In the genomic region with DNA sequence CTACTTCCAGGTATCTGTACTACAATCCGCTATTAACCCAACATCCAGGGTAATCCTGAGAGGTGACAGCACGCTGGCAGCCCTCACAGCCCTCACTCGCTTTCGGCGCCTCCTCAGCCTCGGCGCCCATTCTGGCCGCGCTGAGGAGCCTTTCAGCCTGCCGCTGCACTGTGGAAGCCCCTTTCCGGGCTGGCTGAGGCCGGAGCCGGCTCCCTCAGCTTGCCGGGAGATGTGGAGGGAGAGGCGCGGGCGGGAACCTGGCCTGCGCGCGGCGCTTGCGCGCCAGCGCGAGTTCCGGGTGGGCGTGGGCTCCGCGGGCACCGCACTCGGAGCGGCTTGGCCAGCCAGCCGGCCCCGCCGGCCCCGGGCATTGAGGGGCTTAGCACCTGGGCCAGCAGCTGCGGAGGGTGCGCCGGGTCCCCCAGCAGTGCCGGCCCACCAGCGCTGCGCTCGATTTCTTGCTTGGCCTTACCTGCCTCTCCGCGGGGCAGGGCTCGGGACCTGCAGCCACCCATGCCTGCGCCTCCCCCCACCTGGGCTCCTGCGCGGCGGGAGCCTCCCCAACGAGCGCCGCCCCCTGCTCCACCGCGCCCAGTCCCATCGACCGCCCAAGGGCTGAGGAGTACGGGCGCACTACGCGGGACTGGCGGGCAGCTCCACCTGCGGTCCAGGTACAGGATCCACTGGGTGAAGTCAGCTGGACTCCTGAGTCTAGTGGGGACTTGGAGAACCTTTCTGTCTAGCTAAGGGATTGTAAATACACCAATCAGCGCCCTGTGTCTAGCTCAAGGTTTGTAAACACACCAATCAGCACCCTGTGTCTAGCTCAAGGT, we compare ENCODE assay signal across 8 cellular contexts.
DNase-seq lines count a peak whose midpoint lies in the region; ATAC-seq, FAIRE-seq and TF ChIP-seq lines count a peak whose summit lies in the region.

No MANE protein-coding gene starts in this region.

- H3K4me3 ChIP-seq in astrocyte (ENCODE audit: insufficient read depth, low read depth, low read length) = peak overlapping the region; percentile 47
- peak overlapping the region; percentile 66 for H3K4me3 ChIP-seq in thoracic aorta

- peaks cover 4% of the 10 kb centered on the region for H3K4me1 Mint-ChIP-seq in CD14-positive monocyte
- H3K4me1 Mint-ChIP-seq in astrocyte (ENCODE audit: low read depth, unreplicated experiment) = no peaks in the 10 kb centered on the region

- H3K9ac ChIP-seq in astrocyte (ENCODE audit: low read length) = peak overlapping the region; percentile 57

- H2AFZ ChIP-seq in astrocyte (ENCODE audit: low read depth, low read length) = peak overlapping the region; percentile 87

- H3K4me3 Mint-ChIP-seq in CD14-positive monocyte (peak overlapping the region; percentile 64 to 78), astrocyte (ENCODE audit: unreplicated experiment) (no peak overlapping the region)

- H3K9me3 Mint-ChIP-seq in CD14-positive monocyte = peaks cover 0 to 10% (median 4%) of the 10 kb centered on the region in 7 donors
- H3K9me3 Mint-ChIP-seq in astrocyte (ENCODE audit: unreplicated experiment) = peaks cover 3% of the 10 kb centered on the region

- peaks cover 7 to 10% (median 9%) of the 10 kb centered on the region in 3 donors for H3K27me3 Mint-ChIP-seq in CD14-positive monocyte (ENCODE audit: low read depth in 3 of 3)
- H3K27me3 Mint-ChIP-seq in astrocyte (ENCODE audit: low read depth, unreplicated experiment) = no peaks in the 10 kb centered on the region

- no peaks in the 10 kb centered on the region for H3K36me3 Mint-ChIP-seq in CD14-positive monocyte
- no peaks in the 10 kb centered on the region for H3K36me3 Mint-ChIP-seq in astrocyte (ENCODE audit: low read depth, unreplicated experiment)

- no peaks in the 10 kb centered on the region for H3K79me2 ChIP-seq in astrocyte (ENCODE audit: insufficient read depth, low read length)

- H3K36me3 ChIP-seq in astrocyte (ENCODE audit: insufficient read depth, low read length) = no peaks in the 10 kb centered on the region
- H3K36me3 ChIP-seq in thoracic aorta = no peaks in the 10 kb centered on the region

- H3K4me2 ChIP-seq in astrocyte (ENCODE audit: low read length) = peak overlapping the region; percentile 85

- intact Hi-C loops in CD14-positive monocyte (cut with micrococcal nuclease) = no loop called here

- no peaks in the 10 kb centered on the region for H4K20me1 ChIP-seq in astrocyte (ENCODE audit: insufficient read depth, low read length)

- no peaks in the 10 kb centered on the region for H3K4me1 ChIP-seq in astrocyte (ENCODE audit: insufficient read depth, low read length)
- H3K4me1 ChIP-seq in thoracic aorta (ENCODE audit: control insufficient read depth in 1 of 2, low read depth in 2 of 2) = no peaks in the 10 kb centered on the region

- H3K27ac ChIP-seq in astrocyte (ENCODE audit: low read depth, low read length) (no peak overlapping the region), thoracic aorta (no peak overlapping the region)

- H3K9me3 ChIP-seq in astrocyte (ENCODE audit: insufficient read depth, low read depth, low read length) (no peaks in the 10 kb centered on the region), thoracic aorta (no peaks in the 10 kb centered on the region)

- TF ChIP-seq CTCF in CD14-positive monocyte (IDR thresholded peaks at IDR 0.05) (no peak), astrocyte (IDR thresholded peaks at IDR 0.05; ENCODE audit: insufficient read depth, low read depth, low read length) (no peak), thoracic aorta (IDR thresholded peaks at IDR 0.05) (no peak)

- H3K27me3 ChIP-seq in astrocyte (ENCODE audit: insufficient read depth, low read length) = no peaks in the 10 kb centered on the region
- no peaks in the 10 kb centered on the region for H3K27me3 ChIP-seq in thoracic aorta (replicated peaks; ENCODE audit: insufficient read depth)

- ATAC-seq in HG03066 (IDR thresholded peaks at IDR 0.05; ENCODE audit: low read depth, unreplicated experiment) (peak; percentile 48), thoracic aorta (ENCODE audit: insufficient number of reproducible peaks, low FRiP score, low read depth) (no peak), HG02798 (IDR thresholded peaks at IDR 0.05; ENCODE audit: poor library complexity, unreplicated experiment) (no peak), HG03108 (IDR thresholded peaks at IDR 0.05; ENCODE audit: unreplicated experiment) (no peak)

- no peak for DNase-seq in CD14-positive monocyte (ENCODE audit: low spot score)
- no peak for DNase-seq in astrocyte (ENCODE audit: low read depth)
- DNase-seq in left kidney (ENCODE audit: low read depth, low spot score) = peak; percentile 83
- no peak for DNase-seq in thoracic aorta (ENCODE audit: low spot score)
- DNase-seq in NCI-H2081 treated with DMSO at 0.1 percent for 48 hours (lab: John Stamatoyannopoulos, UW) = no peak

- no peak overlapping the region for H3K27ac Mint-ChIP-seq in CD14-positive monocyte
- H3K27ac Mint-ChIP-seq in astrocyte (ENCODE audit: unreplicated experiment) = no peak overlapping the region

- FAIRE-seq in astrocyte (lab: Jason Lieb, UNC) = no peak
